ENCODE assay signal across 32 cellular contexts in genomic region chr3:145673790-145674189, GRCh38.
"Had no signal": no experiment of that assay in that cellular context is flagged by ENCODE, and none has a peak within 500 bp of the region (broad histone marks: within the 10 kb centered on the region; RNA-seq: fewer than 3 reads in every experiment).

No MANE protein-coding gene starts in this region.

- ATAC-seq: activated CD4-positive, alpha-beta T cell treated with anti-CD3 and anti-CD28 coated beads for 36 hours; activated CD8-positive, alpha-beta memory T cell treated with anti-CD3 and anti-CD28 coated beads, Interleukin-2, amount 10 ng/mL, durations not matched to agents 7 days and 5 days; activated CD8-positive, alpha-beta T cell treated with anti-CD3 and anti-CD28 coated beads, Interleukin-2, amount 10 ng/mL, durations not matched to agents 7 days and 5 days; activated T-cell treated with anti-CD3 and anti-CD28 coated beads, Interleukin-2, amount 50 U/mL, for 72 hours; gastroesophageal sphincter; sciatic nerve; stimulated activated memory B cell treated with anti-CD40 and anti-IgM and Interleukin-4, amounts not matched to agents 10 μg/mL and 1 μg/mL and 100 μg/mL, for 72 hours; stimulated activated naive CD8-positive, alpha-beta T cell treated with anti-CD3 and anti-CD28 coated beads, Interleukin-15, amount 100 ng/mL, for 72 hours had no signal

- H3K36me3 Mint-ChIP-seq: activated CD8-positive, alpha-beta memory T cell treated with anti-CD3 and anti-CD28 coated beads, Interleukin-2, amount 10 ng/mL, durations not matched to agents 7 days and 5 days; activated naive CD8-positive, alpha-beta T cell; mesothelial cell of epicardium; naive B cell; stimulated activated memory B cell treated with anti-CD40 and anti-IgM and Interleukin-4, amounts not matched to agents 10 μg/mL and 1 μg/mL and 100 μg/mL, for 72 hours; type B pancreatic cell had no signal

- H3K27ac Mint-ChIP-seq: activated CD4-positive, alpha-beta T cell treated with anti-CD3 and anti-CD28 coated beads for 36 hours; activated CD8-positive, alpha-beta memory T cell treated with anti-CD3 and anti-CD28 coated beads, Interleukin-2, amount 10 ng/mL, durations not matched to agents 7 days and 5 days; activated CD8-positive, alpha-beta T cell treated with anti-CD3 and anti-CD28 coated beads, Interleukin-2, amount 10 ng/mL, durations not matched to agents 7 days and 5 days; activated naive CD8-positive, alpha-beta T cell; activated T-cell treated with anti-CD3 and anti-CD28 coated beads, Interleukin-2, amount 50 U/mL, for 72 hours; mesothelial cell of epicardium; progenitor cell of endocrine pancreas; stimulated activated memory B cell treated with anti-CD40 and anti-IgM and Interleukin-4, amounts not matched to agents 10 μg/mL and 1 μg/mL and 100 μg/mL, for 72 hours; stimulated activated naive CD8-positive, alpha-beta T cell treated with anti-CD3 and anti-CD28 coated beads, Interleukin-15, amount 100 ng/mL, for 72 hours; type B pancreatic cell had no signal

- H2AFZ ChIP-seq: hepatocyte had no signal

- FAIRE-seq: bronchial epithelial cell, colon had no signal

- H3K27me3 Mint-ChIP-seq: activated CD4-positive, alpha-beta T cell treated with anti-CD3 and anti-CD28 coated beads for 36 hours; activated CD8-positive, alpha-beta memory T cell treated with anti-CD3 and anti-CD28 coated beads, Interleukin-2, amount 10 ng/mL, durations not matched to agents 7 days and 5 days; activated naive CD8-positive, alpha-beta T cell; central memory CD8-positive, alpha-beta T cell; naive B cell; progenitor cell of endocrine pancreas; stimulated activated memory B cell treated with anti-CD40 and anti-IgM and Interleukin-4, amounts not matched to agents 10 μg/mL and 1 μg/mL and 100 μg/mL, for 72 hours; stimulated activated naive CD8-positive, alpha-beta T cell treated with anti-CD3 and anti-CD28 coated beads, Interleukin-15, amount 100 ng/mL, for 72 hours; type B pancreatic cell had no signal

- H3K4me3 Mint-ChIP-seq: activated CD4-positive, alpha-beta T cell treated with anti-CD3 and anti-CD28 coated beads for 36 hours; activated CD8-positive, alpha-beta memory T cell treated with anti-CD3 and anti-CD28 coated beads, Interleukin-2, amount 10 ng/mL, durations not matched to agents 7 days and 5 days; activated CD8-positive, alpha-beta T cell treated with anti-CD3 and anti-CD28 coated beads, Interleukin-2, amount 10 ng/mL, durations not matched to agents 7 days and 5 days; activated naive CD8-positive, alpha-beta T cell; activated T-cell treated with anti-CD3 and anti-CD28 coated beads, Interleukin-2, amount 50 U/mL, for 72 hours; central memory CD8-positive, alpha-beta T cell; mesothelial cell of epicardium; naive B cell; stimulated activated memory B cell treated with anti-CD40 and anti-IgM and Interleukin-4, amounts not matched to agents 10 μg/mL and 1 μg/mL and 100 μg/mL, for 72 hours; stimulated activated naive CD8-positive, alpha-beta T cell treated with anti-CD3 and anti-CD28 coated beads, Interleukin-15, amount 100 ng/mL, for 72 hours; type B pancreatic cell had no signal

- H3K4me1 Mint-ChIP-seq: activated CD4-positive, alpha-beta T cell treated with anti-CD3 and anti-CD28 coated beads for 36 hours; activated CD8-positive, alpha-beta memory T cell treated with anti-CD3 and anti-CD28 coated beads, Interleukin-2, amount 10 ng/mL, durations not matched to agents 7 days and 5 days; central memory CD8-positive, alpha-beta T cell; naive B cell; stimulated activated memory B cell treated with anti-CD40 and anti-IgM and Interleukin-4, amounts not matched to agents 10 μg/mL and 1 μg/mL and 100 μg/mL, for 72 hours; stimulated activated naive CD8-positive, alpha-beta T cell treated with anti-CD3 and anti-CD28 coated beads, Interleukin-15, amount 100 ng/mL, for 72 hours had no signal

- H3K9me3 Mint-ChIP-seq: stimulated activated memory B cell treated with anti-CD40 and anti-IgM and Interleukin-4, amounts not matched to agents 10 μg/mL and 1 μg/mL and 100 μg/mL, for 72 hours; type B pancreatic cell had no signal

- DNase-seq: activated CD4-positive, alpha-beta T cell treated with anti-CD3 and anti-CD28 coated beads for 36 hours; activated CD4-positive, CD25-positive, alpha-beta regulatory T cell; activated CD8-positive, alpha-beta memory T cell treated with anti-CD3 and anti-CD28 coated beads, Interleukin-2, amount 10 ng/mL, durations not matched to agents 7 days and 5 days; activated CD8-positive, alpha-beta T cell treated with anti-CD3 and anti-CD28 coated beads, Interleukin-2, amount 10 ng/mL, durations not matched to agents 7 days and 5 days; activated naive CD4-positive, alpha-beta T cell; activated T-cell treated with anti-CD3 and anti-CD28 coated beads, Interleukin-2, amount 50 U/mL, for 72 hours; anterior cingulate cortex; dermis blood vessel endothelial cell; effector CD4-positive, alpha-beta T cell; islet precursor cell; mammary epithelial cell; naive B cell; ovary; stimulated activated CD4-positive, alpha-beta T cell treated with anti-CD3 and anti-CD28 coated beads, Interleukin-4, amount 100 ng/mL, for 4 hours; stimulated activated CD8-positive, alpha-beta memory T cell treated with anti-CD3 and anti-CD28 coated beads, Interleukin-4, amount 100 ng/mL, for 48 hours; stimulated activated naive CD8-positive, alpha-beta T cell treated with anti-CD3 and anti-CD28 coated beads, Interleukin-15, amount 100 ng/mL, for 72 hours; substantia nigra; T-helper 1 cell; uterus had no signal

- H3K27ac ChIP-seq: epithelial cell of prostate, gastroesophageal sphincter, hepatocyte, ovary, skin epidermis, uterus had no signal

- H3K4me1 ChIP-seq: gastroesophageal sphincter, uterus had no signal

- H3K36me3 ChIP-seq: gastroesophageal sphincter, ovary, uterus had no signal

- H3K27me3 ChIP-seq: gastroesophageal sphincter, hepatocyte, ovary, uterus had no signal

- H3K4me3 ChIP-seq: gastroesophageal sphincter, hepatocyte, ovary, skin epidermis, uterus had no signal

- H3K4me2 ChIP-seq: hepatocyte had no signal

- H3K9me3 ChIP-seq: gastroesophageal sphincter, ovary, uterus had no signal

- H3K79me2 ChIP-seq: hepatocyte had no signal
